21 cellular contexts compared by ENCODE assay signal in the genomic region with DNA sequence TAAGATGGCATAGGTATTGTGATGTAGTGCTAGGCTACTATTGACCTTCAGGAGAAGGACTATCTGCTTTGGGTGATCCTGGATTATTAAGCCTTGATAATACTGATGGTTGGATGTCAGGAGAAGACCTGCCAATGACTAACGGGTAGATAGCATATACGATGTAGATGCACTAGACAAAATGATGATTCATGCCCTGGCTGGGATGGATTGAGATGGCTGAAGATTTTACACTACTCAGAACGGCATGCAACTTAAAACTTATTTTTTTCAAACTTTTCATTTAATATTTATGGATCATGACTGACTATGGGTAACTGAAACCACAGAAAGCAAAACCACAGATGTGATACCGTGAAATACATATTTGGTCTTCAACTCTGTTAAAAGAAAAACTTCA.
"Had no signal": no experiment of that assay in that cellular context is flagged by ENCODE, and none has a peak within 500 bp of the region (broad histone marks: within the 10 kb centered on the region; RNA-seq: fewer than 3 reads in every experiment).

No MANE protein-coding gene starts in this region.

- H3K27ac ChIP-seq: colonic mucosa, hepatocyte, suprapubic skin, transverse colon, uterus had no signal

- ATAC-seq: activated CD8-positive, alpha-beta memory T cell treated with anti-CD3 and anti-CD28 coated beads, Interleukin-2, amount 10 ng/mL, durations not matched to agents 7 days and 5 days; activated T-helper 17 cell treated with anti-CD3 and anti-CD28 coated beads, Interleukin-2, amount 50 U/mL, for 72 hours; WTC11 had no signal

- H3K9me3 ChIP-seq: colonic mucosa, suprapubic skin, transverse colon, uterus had no signal

- H3K4me3 ChIP-seq: colonic mucosa, hepatocyte, suprapubic skin, transverse colon, uterus had no signal

- H3K4me2 ChIP-seq: hepatocyte had no signal

- H3K36me3 Mint-ChIP-seq: activated CD8-positive, alpha-beta memory T cell treated with anti-CD3 and anti-CD28 coated beads, Interleukin-2, amount 10 ng/mL, durations not matched to agents 7 days and 5 days; activated naive CD8-positive, alpha-beta T cell treated with anti-CD3 and anti-CD28 coated beads, Interleukin-2, amount 10 ng/mL, durations not matched to agents 7 days and 5 days; brain; memory B cell; WTC11 had no signal

- H2AFZ ChIP-seq: hepatocyte had no signal

- H3K4me1 Mint-ChIP-seq: activated T-helper 17 cell treated with anti-CD3 and anti-CD28 coated beads, Interleukin-2, amount 50 U/mL, for 72 hours; brain; central memory CD8-positive, alpha-beta T cell had no signal

- H3K9me3 Mint-ChIP-seq: activated CD4-positive, alpha-beta memory T cell treated with anti-CD3 and anti-CD28 coated beads, Interleukin-2, amount 10 ng/mL, durations not matched to agents 7 days and 5 days; activated naive CD8-positive, alpha-beta T cell treated with anti-CD3 and anti-CD28 coated beads, Interleukin-2, amount 10 ng/mL, durations not matched to agents 7 days and 5 days; activated T-helper 17 cell treated with anti-CD3 and anti-CD28 coated beads, Interleukin-2, amount 50 U/mL, for 72 hours; brain; central memory CD8-positive, alpha-beta T cell; memory B cell had no signal

- H3K27me3 ChIP-seq: colonic mucosa, uterus had no signal

- H3K4me3 Mint-ChIP-seq: activated CD4-positive, alpha-beta memory T cell treated with anti-CD3 and anti-CD28 coated beads, Interleukin-2, amount 10 ng/mL, durations not matched to agents 7 days and 5 days; activated CD8-positive, alpha-beta memory T cell treated with anti-CD3 and anti-CD28 coated beads, Interleukin-2, amount 10 ng/mL, durations not matched to agents 7 days and 5 days; activated naive CD8-positive, alpha-beta T cell treated with anti-CD3 and anti-CD28 coated beads, Interleukin-2, amount 10 ng/mL, durations not matched to agents 7 days and 5 days; activated T-helper 17 cell treated with anti-CD3 and anti-CD28 coated beads, Interleukin-2, amount 50 U/mL, for 72 hours; brain; central memory CD8-positive, alpha-beta T cell; memory B cell; WTC11 had no signal

- H3K79me2 ChIP-seq: hepatocyte had no signal

- H3K4me1 ChIP-seq: colonic mucosa, suprapubic skin, transverse colon, uterus had no signal

- H3K27ac Mint-ChIP-seq: activated CD4-positive, alpha-beta memory T cell treated with anti-CD3 and anti-CD28 coated beads, Interleukin-2, amount 10 ng/mL, durations not matched to agents 7 days and 5 days; activated CD8-positive, alpha-beta memory T cell treated with anti-CD3 and anti-CD28 coated beads, Interleukin-2, amount 10 ng/mL, durations not matched to agents 7 days and 5 days; activated naive CD8-positive, alpha-beta T cell treated with anti-CD3 and anti-CD28 coated beads, Interleukin-2, amount 10 ng/mL, durations not matched to agents 7 days and 5 days; activated T-helper 17 cell treated with anti-CD3 and anti-CD28 coated beads, Interleukin-2, amount 50 U/mL, for 72 hours; brain; memory B cell; progenitor cell of endocrine pancreas; WTC11 had no signal

- H3K36me3 ChIP-seq: colonic mucosa, suprapubic skin, transverse colon, uterus had no signal

- DNase-seq: activated CD4-positive, alpha-beta memory T cell treated with anti-CD3 and anti-CD28 coated beads, Interleukin-2, amount 10 ng/mL, durations not matched to agents 7 days and 5 days; activated CD4-positive, alpha-beta T cell treated with anti-CD3 and anti-CD28 coated beads for 4 hours; activated CD8-positive, alpha-beta memory T cell treated with anti-CD3 and anti-CD28 coated beads, Interleukin-2, amount 10 ng/mL, durations not matched to agents 7 days and 5 days; activated naive CD4-positive, alpha-beta T cell treated with Interleukin-2 at 50 U/mL for 16 hours; activated naive CD8-positive, alpha-beta T cell treated with anti-CD3 and anti-CD28 coated beads, Interleukin-2, amount 10 ng/mL, durations not matched to agents 7 days and 5 days; colonic mucosa; occipital lobe; stimulated activated CD4-positive, alpha-beta T cell treated with anti-CD3 and anti-CD28 coated beads, Interleukin-12 subunit alpha, Interleukin-12 subunit beta, amount 100 ng/mL, for 4 hours; stimulated activated CD4-positive, alpha-beta T cell treated with anti-CD3 and anti-CD28 coated beads, Interleukin-1b, Interleukin-23, amount 100 ng/mL, for 48 hours; stimulated activated CD8-positive, alpha-beta memory T cell treated with anti-CD3 and anti-CD28 coated beads, Interleukin-4, amount 100 ng/mL, for 48 hours; stimulated activated naive CD4-positive, alpha-beta T cell treated with Interleukin-2 at 50 U/mL for 16 hours; transverse colon; uterus had no signal
